Comparison of ENCODE assay signal across 9 cellular contexts in the genomic region with DNA sequence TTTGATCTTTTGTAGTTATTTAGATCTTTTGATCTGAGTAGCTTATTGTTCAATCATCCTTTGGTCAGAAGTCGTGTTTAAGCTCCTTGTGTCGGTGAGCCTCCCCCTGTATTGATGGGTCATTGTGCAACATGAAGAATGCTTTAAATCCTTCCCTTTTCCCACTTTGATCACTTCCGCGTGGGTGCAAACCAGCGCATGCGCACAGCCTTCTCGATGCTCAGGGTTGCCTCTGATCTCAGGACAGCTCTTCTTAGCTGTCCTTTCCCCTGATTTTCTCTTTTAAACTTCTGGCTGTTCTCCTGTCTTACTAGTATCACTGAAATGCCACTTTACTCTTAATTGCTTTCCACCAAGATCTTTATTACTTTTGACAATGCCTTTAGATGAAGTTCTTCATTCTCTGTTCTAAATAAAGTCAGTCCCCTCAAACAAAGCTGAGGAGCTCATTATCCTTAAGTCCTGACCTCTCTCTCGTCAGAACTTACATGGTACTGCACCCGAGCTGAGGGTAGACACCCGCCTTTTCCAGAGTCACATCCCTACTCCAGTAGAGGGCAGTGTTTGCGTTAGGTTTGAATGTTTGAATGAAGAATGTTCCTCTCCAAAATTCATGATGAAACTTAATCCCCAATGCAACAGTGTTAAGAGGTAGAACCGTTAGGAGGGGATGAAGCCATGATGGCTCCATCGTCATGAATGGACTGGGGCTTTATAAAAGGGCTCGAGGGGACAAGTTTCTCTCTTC.
DNase-seq lines count a peak whose midpoint lies in the region; ATAC-seq and TF ChIP-seq lines count a peak whose summit lies in the region.
"Had no signal": no experiment of that assay in that cellular context is flagged by ENCODE, and none has a peak within 500 bp of the region (broad histone marks: within the 10 kb centered on the region; RNA-seq: fewer than 3 reads in every experiment).

No MANE protein-coding gene starts in this region.

- CTCF ChIA-PET in WTC11 (lab: Charles Lee) = interaction anchor here (0.6 to 1.7 kb wide), 16 partner anchors 10 to 1075 kb away, joined by 3 to 6 read pairs (median 3); no protein-coding TSS in a partner anchor

- DNase-seq in GM12865 (ENCODE audit: low read depth) = peak; percentile 7
- peak; percentile 6 for DNase-seq in MV-4-11 (lab: John Stamatoyannopoulos, UW)
- peak; percentile 50 for DNase-seq in WTC11 (ENCODE audit: low spot score)
- no peak for DNase-seq in mesothelial cell of epicardium (ENCODE audit: low spot score in 2 of 2, unreplicated experiment in 2 of 2)
- DNase-seq in stimulated activated naive CD4-positive, alpha-beta T cell treated with Interleukin-2 at 50 U/mL for 16 hours (lab: John Stamatoyannopoulos, UW) = no peak
- DNase-seq in T-helper 1 cell = no peak
- DNase-seq: activated B cell treated with CpG ODN at 0.5 μM for 24 hours had no signal

- H3K27me3 Mint-ChIP-seq in WTC11 (ENCODE audit: low read depth) (no peaks in the 10 kb centered on the region; the same call in 1 of the 2 replicates), mesothelial cell of epicardium (ENCODE audit: low read depth) (no peaks in the 10 kb centered on the region)
- H3K27me3 Mint-ChIP-seq: activated B cell treated with CpG ODN at 0.5 μM for 24 hours had no signal

- H3K4me3 Mint-ChIP-seq in WTC11 (no peak overlapping the region), mesothelial cell of epicardium (no peak overlapping the region)
- H3K4me3 Mint-ChIP-seq: activated B cell treated with CpG ODN at 0.5 μM for 24 hours had no signal

- peaks cover 3% of the 10 kb centered on the region; the same call in 1 of the 2 replicates for H3K4me1 Mint-ChIP-seq in WTC11
- peaks cover 3% of the 10 kb centered on the region for H3K4me1 Mint-ChIP-seq in mesothelial cell of epicardium
- H3K4me1 Mint-ChIP-seq: activated B cell treated with CpG ODN at 0.5 μM for 24 hours had no signal

- no peak for TF ChIP-seq CTCF in GM12865 (IDR thresholded peaks at IDR 0.05; ENCODE audit: insufficient read depth, low read depth, low read length, missing control alignments)
- TF ChIP-seq CTCF in WTC11 (IDR thresholded peaks at IDR 0.05) = peak; percentile 34; the same call in 1 of the 2 replicates
- TF ChIP-seq CTCF in mesothelial cell of epicardium (IDR thresholded peaks at IDR 0.05; ENCODE audit: unreplicated experiment) = peak; percentile 23

- H3K27ac Mint-ChIP-seq in WTC11 = no peak overlapping the region
- H3K27ac Mint-ChIP-seq in mesothelial cell of epicardium = no peak overlapping the region
- H3K27ac Mint-ChIP-seq: activated B cell treated with CpG ODN at 0.5 μM for 24 hours had no signal

- H3K36me3 Mint-ChIP-seq in WTC11 = no peaks in the 10 kb centered on the region
- no peaks in the 10 kb centered on the region for H3K36me3 Mint-ChIP-seq in mesothelial cell of epicardium

- H3K9me3 Mint-ChIP-seq in WTC11 (no peaks in the 10 kb centered on the region), mesothelial cell of epicardium (no peaks in the 10 kb centered on the region)

- POLR2A ChIA-PET in WTC11 (lab: Charles Lee) = interaction anchor here (0.6 kb wide), 1 partner anchor 457 kb away, joined by 4 read pairs; no protein-coding TSS in a partner anchor

- H3K4me3 ChIP-seq in GM12865 (ENCODE audit: low read depth, low read length) = no peak overlapping the region

- ATAC-seq in WTC11 (peak; percentile 88), GM19023 (IDR thresholded peaks at IDR 0.05; ENCODE audit: unreplicated experiment) (no peak), GM19328 (IDR thresholded peaks at IDR 0.05; ENCODE audit: unreplicated experiment) (no peak)

TF ChIP-seq in WTC11, 78 proteins besides CTCF, POLR2A, EP300 and RAD21:
- no peak for TF ChIP-seq NR2C2 (CRISPR knock-in tag; IDR thresholded peaks at IDR 0.05)
- TF ChIP-seq PRRX2 (CRISPR knock-in tag; IDR thresholded peaks at IDR 0.05) = no peak
- TF ChIP-seq SMAD3 (CRISPR knock-in tag; IDR thresholded peaks at IDR 0.05; ENCODE audit: borderline replicate concordance) = no peak
- TF ChIP-seq TCF7 (CRISPR knock-in tag; IDR thresholded peaks at IDR 0.05; ENCODE audit: low read depth) = no peak
- TF ChIP-seq KAT7 (CRISPR knock-in tag; IDR thresholded peaks at IDR 0.05; ENCODE audit: borderline replicate concordance) = no peak
- TF ChIP-seq ESRRA (CRISPR knock-in tag; IDR thresholded peaks at IDR 0.05; ENCODE audit: borderline replicate concordance) = no peak
- no peak for TF ChIP-seq NFYB (CRISPR knock-in tag; conservative IDR thresholded peaks at IDR 0.05; ENCODE audit: low read depth)
- TF ChIP-seq ATF1 (CRISPR knock-in tag; IDR thresholded peaks at IDR 0.05) = no peak
- TF ChIP-seq, protein P1, sequence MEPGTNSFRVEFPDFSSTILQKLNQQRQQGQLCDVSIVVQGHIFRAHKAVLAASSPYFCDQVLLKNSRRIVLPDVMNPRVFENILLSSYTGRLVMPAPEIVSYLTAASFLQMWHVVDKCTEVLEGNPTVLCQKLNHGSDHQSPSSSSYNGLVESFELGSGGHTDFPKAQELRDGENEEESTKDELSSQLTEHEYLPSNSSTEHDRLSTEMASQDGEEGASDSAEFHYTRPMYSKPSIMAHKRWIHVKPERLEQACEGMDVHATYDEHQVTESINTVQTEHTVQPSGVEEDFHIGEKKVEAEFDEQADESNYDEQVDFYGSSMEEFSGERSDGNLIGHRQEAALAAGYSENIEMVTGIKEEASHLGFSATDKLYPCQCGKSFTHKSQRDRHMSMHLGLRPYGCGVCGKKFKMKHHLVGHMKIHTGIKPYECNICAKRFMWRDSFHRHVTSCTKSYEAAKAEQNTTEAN (CRISPR knock-in tag; IDR thresholded peaks at IDR 0.05) = no peak
- TF ChIP-seq, protein P2, sequence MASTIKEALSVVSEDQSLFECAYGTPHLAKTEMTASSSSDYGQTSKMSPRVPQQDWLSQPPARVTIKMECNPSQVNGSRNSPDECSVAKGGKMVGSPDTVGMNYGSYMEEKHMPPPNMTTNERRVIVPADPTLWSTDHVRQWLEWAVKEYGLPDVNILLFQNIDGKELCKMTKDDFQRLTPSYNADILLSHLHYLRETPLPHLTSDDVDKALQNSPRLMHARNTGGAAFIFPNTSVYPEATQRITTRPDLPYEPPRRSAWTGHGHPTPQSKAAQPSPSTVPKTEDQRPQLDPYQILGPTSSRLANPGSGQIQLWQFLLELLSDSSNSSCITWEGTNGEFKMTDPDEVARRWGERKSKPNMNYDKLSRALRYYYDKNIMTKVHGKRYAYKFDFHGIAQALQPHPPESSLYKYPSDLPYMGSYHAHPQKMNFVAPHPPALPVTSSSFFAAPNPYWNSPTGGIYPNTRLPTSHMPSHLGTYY (CRISPR knock-in tag; IDR thresholded peaks at IDR 0.05) = no peak
- TF ChIP-seq, protein P3, sequence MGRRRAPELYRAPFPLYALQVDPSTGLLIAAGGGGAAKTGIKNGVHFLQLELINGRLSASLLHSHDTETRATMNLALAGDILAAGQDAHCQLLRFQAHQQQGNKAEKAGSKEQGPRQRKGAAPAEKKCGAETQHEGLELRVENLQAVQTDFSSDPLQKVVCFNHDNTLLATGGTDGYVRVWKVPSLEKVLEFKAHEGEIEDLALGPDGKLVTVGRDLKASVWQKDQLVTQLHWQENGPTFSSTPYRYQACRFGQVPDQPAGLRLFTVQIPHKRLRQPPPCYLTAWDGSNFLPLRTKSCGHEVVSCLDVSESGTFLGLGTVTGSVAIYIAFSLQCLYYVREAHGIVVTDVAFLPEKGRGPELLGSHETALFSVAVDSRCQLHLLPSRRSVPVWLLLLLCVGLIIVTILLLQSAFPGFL (CRISPR knock-in tag; IDR thresholded peaks at IDR 0.05; ENCODE audit: borderline replicate concordance) = no peak
- no peak for TF ChIP-seq ZNF317 (CRISPR knock-in tag; IDR thresholded peaks at IDR 0.05; ENCODE audit: borderline replicate concordance, low read depth)
- TF ChIP-seq, protein P4, sequence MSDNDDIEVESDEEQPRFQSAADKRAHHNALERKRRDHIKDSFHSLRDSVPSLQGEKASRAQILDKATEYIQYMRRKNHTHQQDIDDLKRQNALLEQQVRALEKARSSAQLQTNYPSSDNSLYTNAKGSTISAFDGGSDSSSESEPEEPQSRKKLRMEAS (CRISPR knock-in tag; IDR thresholded peaks at IDR 0.05) = no peak
- no peak for TF ChIP-seq HMGA2 (CRISPR knock-in tag; IDR thresholded peaks at IDR 0.05)
- TF ChIP-seq ZNF416 (CRISPR knock-in tag; IDR thresholded peaks at IDR 0.05) = no peak
- TF ChIP-seq, protein P5, sequence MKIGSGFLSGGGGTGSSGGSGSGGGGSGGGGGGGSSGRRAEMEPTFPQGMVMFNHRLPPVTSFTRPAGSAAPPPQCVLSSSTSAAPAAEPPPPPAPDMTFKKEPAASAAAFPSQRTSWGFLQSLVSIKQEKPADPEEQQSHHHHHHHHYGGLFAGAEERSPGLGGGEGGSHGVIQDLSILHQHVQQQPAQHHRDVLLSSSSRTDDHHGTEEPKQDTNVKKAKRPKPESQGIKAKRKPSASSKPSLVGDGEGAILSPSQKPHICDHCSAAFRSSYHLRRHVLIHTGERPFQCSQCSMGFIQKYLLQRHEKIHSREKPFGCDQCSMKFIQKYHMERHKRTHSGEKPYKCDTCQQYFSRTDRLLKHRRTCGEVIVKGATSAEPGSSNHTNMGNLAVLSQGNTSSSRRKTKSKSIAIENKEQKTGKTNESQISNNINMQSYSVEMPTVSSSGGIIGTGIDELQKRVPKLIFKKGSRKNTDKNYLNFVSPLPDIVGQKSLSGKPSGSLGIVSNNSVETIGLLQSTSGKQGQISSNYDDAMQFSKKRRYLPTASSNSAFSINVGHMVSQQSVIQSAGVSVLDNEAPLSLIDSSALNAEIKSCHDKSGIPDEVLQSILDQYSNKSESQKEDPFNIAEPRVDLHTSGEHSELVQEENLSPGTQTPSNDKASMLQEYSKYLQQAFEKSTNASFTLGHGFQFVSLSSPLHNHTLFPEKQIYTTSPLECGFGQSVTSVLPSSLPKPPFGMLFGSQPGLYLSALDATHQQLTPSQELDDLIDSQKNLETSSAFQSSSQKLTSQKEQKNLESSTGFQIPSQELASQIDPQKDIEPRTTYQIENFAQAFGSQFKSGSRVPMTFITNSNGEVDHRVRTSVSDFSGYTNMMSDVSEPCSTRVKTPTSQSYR (CRISPR knock-in tag; IDR thresholded peaks at IDR 0.05) = no peak
- TF ChIP-seq FOXK1 (CRISPR knock-in tag; IDR thresholded peaks at IDR 0.05) = no peak

Comparison
In these comparisons a context has a peak if more than half of its experiments do, and no peak if none do; other contexts are left out.
1. DNase-seq: peak in GM12865 (single experiment), MV-4-11 (single experiment) and WTC11 (single experiment); none in mesothelial cell of epicardium (0 of 2), stimulated activated naive CD4-positive, alpha-beta T cell treated with Interleukin-2 at 50 U/mL for 16 hours (single experiment) and T-helper 1 cell (0 of 5).